22 cellular contexts compared by ENCODE assay signal in the genomic region with DNA sequence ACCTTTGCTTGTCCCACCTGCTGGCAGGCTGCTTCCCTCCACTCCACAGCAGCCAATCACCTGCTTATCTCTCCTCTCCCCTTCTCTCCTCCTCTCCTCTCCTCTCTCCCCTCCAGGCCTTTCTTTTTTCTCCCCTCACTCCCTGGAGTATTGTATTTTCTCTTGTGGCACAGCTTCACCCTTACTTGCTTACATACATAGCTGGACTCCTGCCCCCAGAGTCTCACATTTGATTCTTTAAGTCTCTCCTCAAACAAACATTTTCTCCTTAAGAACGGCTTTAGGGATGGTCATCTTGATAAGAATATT. TPM values are rescaled to one million over a fixed set of nuclear protein-coding genes. Genes with fewer than 3 reads are reported as not detected.
A peak's percentile ranks its signal among the peaks of the same experiment; 100 is the strongest.
DNase-seq lines count a peak whose midpoint lies in the region; ATAC-seq, FAIRE-seq and TF ChIP-seq lines count a peak whose summit lies in the region.
"Had no signal": no experiment of that assay in that cellular context is flagged by ENCODE, and none has a peak within 500 bp of the region (broad histone marks: within the 10 kb centered on the region; RNA-seq: fewer than 3 reads in every experiment).

No MANE protein-coding gene starts in this region.

- in situ Hi-C loops in GM12878 (cut with MboI), result no loop called here

- H3K27ac ChIP-seq in Karpas-422 (ENCODE audit: low read length), result peak overlapping the region; percentile 100
- peak overlapping the region; percentile 100 for H3K27ac ChIP-seq in GM12878 (ENCODE audit: control insufficient read depth, insufficient read depth)
- no peak overlapping the region for H3K27ac ChIP-seq in Peyer's patch
- H3K27ac ChIP-seq: A549, SJSA1 had no signal

- H3K36me3 Mint-ChIP-seq in activated naive CD8-positive, alpha-beta T cell treated with anti-CD3 and anti-CD28 coated beads, Interleukin-2, amount 10 ng/mL, durations not matched to agents 7 days and 5 days, result peaks cover 16% of the 10 kb centered on the region
- H3K36me3 Mint-ChIP-seq in activated naive CD8-positive, alpha-beta T cell treated with anti-CD3 and anti-CD28 coated beads, Interleukin-2, amount 50 U/mL, for 24 hours (ENCODE audit: low read depth), result peaks cover 3% of the 10 kb centered on the region
- no peaks in the 10 kb centered on the region for H3K36me3 Mint-ChIP-seq in activated T-helper 1 cell treated with anti-CD3 and anti-CD28 coated beads, Interleukin-12 subunit alpha, Interleukin-12 subunit beta, Interleukin-2, Interleukin-4 antibody, amounts not matched to agents 30 ng/mL and 10 ng/mL and 1 ng/mL, durations not matched to agents 14 hours and 24 hours and 36 hours (ENCODE audit: low read depth)

- H3K27ac Mint-ChIP-seq in activated naive CD8-positive, alpha-beta T cell treated with anti-CD3 and anti-CD28 coated beads, Interleukin-2, amount 10 ng/mL, durations not matched to agents 7 days and 5 days, result peak overlapping the region; percentile 72
- H3K27ac Mint-ChIP-seq in activated naive CD8-positive, alpha-beta T cell treated with anti-CD3 and anti-CD28 coated beads, Interleukin-2, amount 50 U/mL, for 24 hours, result no peak overlapping the region
- H3K27ac Mint-ChIP-seq in activated T-helper 1 cell treated with anti-CD3 and anti-CD28 coated beads, Interleukin-12 subunit alpha, Interleukin-12 subunit beta, Interleukin-2, Interleukin-4 antibody, amounts not matched to agents 30 ng/mL and 10 ng/mL and 1 ng/mL, durations not matched to agents 14 hours and 24 hours and 36 hours, result no peak overlapping the region

- CTCF ChIA-PET in GM12878 (lab: Yijun Ruan, JAX), result interaction anchor here (0.7 to 5.8 kb wide), 12 partner anchors 8 to 527 kb away, joined by 3 to 92 read pairs (median 4); no protein-coding TSS in a partner anchor

- BruUV-seq in GM12878 (replicated peaks; lab: Mats Ljungman, UMichigan), result no TSS peak

- H3K4me1 ChIP-seq in Karpas-422 (ENCODE audit: low read length) (peaks cover 68% of the 10 kb centered on the region), GM12878 (ENCODE audit: control insufficient read depth, insufficient read depth, low read length) (peaks cover 10% of the 10 kb centered on the region), Peyer's patch (no peaks in the 10 kb centered on the region)
- H3K4me1 ChIP-seq: A549, SJSA1 had no signal

- no peak for DNase-seq in activated naive CD8-positive, alpha-beta T cell treated with anti-CD3 and anti-CD28 coated beads, Interleukin-2, amount 10 ng/mL, durations not matched to agents 7 days and 5 days
- no peak for DNase-seq in activated naive CD8-positive, alpha-beta T cell treated with anti-CD3 and anti-CD28 coated beads, Interleukin-2, amount 50 U/mL, for 24 hours
- no peak for DNase-seq in Karpas-422
- no peak for DNase-seq in GM12878 (ENCODE audit: low read depth, low spot score)
- no peak for DNase-seq in activated T-helper 1 cell treated with anti-CD3 and anti-CD28 coated beads, Interleukin-12 subunit alpha, Interleukin-12 subunit beta, Interleukin-2, Interleukin-4 antibody, amounts not matched to agents 30 ng/mL and 10 ng/mL and 1 ng/mL, durations not matched to agents 14 hours and 24 hours and 36 hours (ENCODE audit: low spot score)
- no peak for DNase-seq in Peyer's patch
- no peak for DNase-seq in NCI-H2196 treated with DMSO at 0.1 percent for 48 hours (lab: John Stamatoyannopoulos, UW; ENCODE audit: unreplicated experiment)
- DNase-seq in NCI-H1105 treated with DMSO at 0.1 percent for 48 hours (lab: John Stamatoyannopoulos, UW), result no peak
- DNase-seq: C1 segment of cervical spinal cord, DMS 273 treated with DMSO at 0.1 percent for 48 hours, DND-41, MM.1S, NCI-H1092 treated with DMSO at 0.1 percent for 48 hours, NCI-H1694 treated with DMSO at 0.1 percent for 48 hours, NCI-H226, NCI-H524, SW 1271 had no signal

- no peak for FAIRE-seq in GM12878 (lab: Jason Lieb, UNC)
- FAIRE-seq: A549, G401.6, H1 had no signal

- H3K4me3 ChIP-seq in Karpas-422 (ENCODE audit: low read length), result peak overlapping the region; percentile 60
- H3K4me3 ChIP-seq in GM12878, result peak overlapping the region; percentile 72
- no peak overlapping the region for H3K4me3 ChIP-seq in Peyer's patch
- H3K4me3 ChIP-seq: A549, SJSA1 had no signal

- no peak for TF ChIP-seq RAD21 in GM12878 (IDR thresholded peaks at IDR 0.05; ENCODE audit: insufficient read depth, low read depth, low read length)

- H3K4me3 Mint-ChIP-seq in activated naive CD8-positive, alpha-beta T cell treated with anti-CD3 and anti-CD28 coated beads, Interleukin-2, amount 10 ng/mL, durations not matched to agents 7 days and 5 days, result no peak overlapping the region
- H3K4me3 Mint-ChIP-seq in activated naive CD8-positive, alpha-beta T cell treated with anti-CD3 and anti-CD28 coated beads, Interleukin-2, amount 50 U/mL, for 24 hours, result no peak overlapping the region
- H3K4me3 Mint-ChIP-seq in activated T-helper 1 cell treated with anti-CD3 and anti-CD28 coated beads, Interleukin-12 subunit alpha, Interleukin-12 subunit beta, Interleukin-2, Interleukin-4 antibody, amounts not matched to agents 30 ng/mL and 10 ng/mL and 1 ng/mL, durations not matched to agents 14 hours and 24 hours and 36 hours, result no peak overlapping the region

- TF ChIP-seq EP300 in GM12878 (IDR thresholded peaks at IDR 0.05; ENCODE audit: borderline replicate concordance in 1 of 2, control insufficient read depth in 1 of 2, low read depth in 2 of 2, low read length in 2 of 2), result no peak

- no peak for TF ChIP-seq CTCF in GM12878 (IDR thresholded peaks at IDR 0.05 in 2 of 3, conservative IDR thresholded peaks at IDR 0.05 in 1 of 3; ENCODE audit: control insufficient read depth in 2 of 3, extremely low read depth in 1 of 3, insufficient read depth in 1 of 3, low read depth in 3 of 3, low read length in 3 of 3)
- TF ChIP-seq CTCF in Peyer's patch (IDR thresholded peaks at IDR 0.05), result no peak

- WGBS in GM12878 (ENCODE audit: insufficient coverage, insufficient replicate concordance, low lambda C conversion rate, missing lambda C conversion rate), result 0% methylated on average over 1 of the region's 1 CpG

- H3K36me3 ChIP-seq in Karpas-422 (ENCODE audit: insufficient read depth, low read length) (peaks cover 33% of the 10 kb centered on the region), GM12878 (ENCODE audit: control insufficient read depth in 2 of 2, insufficient read depth in 2 of 2, low read length in 1 of 2) (peaks cover 0 to 14% of the 10 kb centered on the region in 2 experiments; a peak in 2 of 4 replicates), Peyer's patch (no peaks in the 10 kb centered on the region)
- H3K36me3 ChIP-seq: SJSA1 had no signal

- H2AFZ ChIP-seq in Karpas-422 (ENCODE audit: low read length), result no peak overlapping the region
- H2AFZ ChIP-seq in GM12878 (ENCODE audit: control insufficient read depth, low read depth, low read length), result peak overlapping the region; percentile 26; the same call in 1 of the 2 replicates

- SMC1A ChIA-PET in GM12878 (lab: Charles Lee; ENCODE audit: uncharacterized antibody, unreplicated experiment), result interaction anchor here (0.7 to 7.0 kb wide), 17 partner anchors 10 to 200 kb away, joined by 3 to 65 read pairs (median 5); no protein-coding TSS in a partner anchor

- no peaks in the 10 kb centered on the region for H3K9me2 ChIP-seq in Karpas-422 (replicated peaks; ENCODE audit: insufficient read depth, low read length)

- H3K9ac ChIP-seq in Karpas-422 (ENCODE audit: low read length) (peak overlapping the region; percentile 68), GM12878 (ENCODE audit: control insufficient read depth, insufficient read depth, low read length) (peak overlapping the region; percentile 99)

- peaks cover 53% of the 10 kb centered on the region for H3K4me1 Mint-ChIP-seq in activated naive CD8-positive, alpha-beta T cell treated with anti-CD3 and anti-CD28 coated beads, Interleukin-2, amount 10 ng/mL, durations not matched to agents 7 days and 5 days
- H3K4me1 Mint-ChIP-seq in activated naive CD8-positive, alpha-beta T cell treated with anti-CD3 and anti-CD28 coated beads, Interleukin-2, amount 50 U/mL, for 24 hours, result peaks cover 55% of the 10 kb centered on the region
- H3K4me1 Mint-ChIP-seq in activated T-helper 1 cell treated with anti-CD3 and anti-CD28 coated beads, Interleukin-12 subunit alpha, Interleukin-12 subunit beta, Interleukin-2, Interleukin-4 antibody, amounts not matched to agents 30 ng/mL and 10 ng/mL and 1 ng/mL, durations not matched to agents 14 hours and 24 hours and 36 hours (ENCODE audit: low read depth), result peaks cover 64% of the 10 kb centered on the region

- TF ChIP-seq POLR2A in GM12878 (IDR thresholded peaks at IDR 0.05; ENCODE audit: low read depth, low read length) (no peak), Peyer's patch (IDR thresholded peaks at IDR 0.05) (no peak)

- no peak for ATAC-seq in activated naive CD8-positive, alpha-beta T cell treated with anti-CD3 and anti-CD28 coated beads, Interleukin-2, amount 10 ng/mL, durations not matched to agents 7 days and 5 days (ENCODE audit: low read depth)
- no peak for ATAC-seq in activated naive CD8-positive, alpha-beta T cell treated with anti-CD3 and anti-CD28 coated beads, Interleukin-2, amount 50 U/mL, for 24 hours
- no peak for ATAC-seq in GM12878

- H3K27me3 Mint-ChIP-seq in activated naive CD8-positive, alpha-beta T cell treated with anti-CD3 and anti-CD28 coated beads, Interleukin-2, amount 10 ng/mL, durations not matched to agents 7 days and 5 days, result no peaks in the 10 kb centered on the region
- no peaks in the 10 kb centered on the region for H3K27me3 Mint-ChIP-seq in activated naive CD8-positive, alpha-beta T cell treated with anti-CD3 and anti-CD28 coated beads, Interleukin-2, amount 50 U/mL, for 24 hours
- H3K27me3 Mint-ChIP-seq in activated T-helper 1 cell treated with anti-CD3 and anti-CD28 coated beads, Interleukin-12 subunit alpha, Interleukin-12 subunit beta, Interleukin-2, Interleukin-4 antibody, amounts not matched to agents 30 ng/mL and 10 ng/mL and 1 ng/mL, durations not matched to agents 14 hours and 24 hours and 36 hours (ENCODE audit: insufficient read depth), result no peaks in the 10 kb centered on the region

- H3K9me3 ChIP-seq in Karpas-422 (ENCODE audit: low read length) (no peaks in the 10 kb centered on the region), GM12878 (replicated peaks; ENCODE audit: control insufficient read depth, insufficient read depth, low read length) (peaks cover 3% of the 10 kb centered on the region; the same call in 2 of the 3 replicates), Peyer's patch (no peaks in the 10 kb centered on the region)
- H3K9me3 ChIP-seq: A549, SJSA1 had no signal

- RAD21 ChIA-PET in GM12878 (lab: Charles Lee; ENCODE audit: unreplicated experiment), result interaction anchor here (0.8 to 6.1 kb wide), 12 partner anchors 10 to 528 kb away, joined by 3 to 47 read pairs (median 4); no protein-coding TSS in a partner anchor

- H3K4me2 ChIP-seq in Karpas-422 (ENCODE audit: low read depth, low read length, poor library complexity, severe bottlenecking) (peak overlapping the region; percentile 94), GM12878 (ENCODE audit: control insufficient read depth, insufficient read depth) (peak overlapping the region; percentile 97)
- H3K4me2 ChIP-seq: A549 had no signal

- H3K79me2 ChIP-seq in Karpas-422 (ENCODE audit: low read length) (peaks cover 83% of the 10 kb centered on the region), GM12878 (ENCODE audit: control insufficient read depth, insufficient read depth, low read length) (peaks cover 85% of the 10 kb centered on the region)

- H4K20me1 ChIP-seq in Karpas-422 (ENCODE audit: insufficient read depth, low read depth, low read length) (no peaks in the 10 kb centered on the region), GM12878 (ENCODE audit: control insufficient read depth, insufficient read depth) (no peaks in the 10 kb centered on the region)

- intact Hi-C loops in GM12878 (cut with micrococcal nuclease; ENCODE audit: unreplicated experiment), result loop anchor here (5.0 to 10.0 kb wide), 4 partner anchors 178 to 730 kb away; a partner anchor contains a TSS
- intact Hi-C loops in activated T-helper 1 cell treated with anti-CD3 and anti-CD28 coated beads, Interleukin-12 subunit alpha, Interleukin-12 subunit beta, Interleukin-2, Interleukin-4 antibody, amounts not matched to agents 30 ng/mL and 10 ng/mL and 1 ng/mL, durations not matched to agents 14 hours and 24 hours and 36 hours (cut with micrococcal nuclease), result no loop called here

- H3K27me3 ChIP-seq in Karpas-422 (ENCODE audit: low read length) (no peaks in the 10 kb centered on the region), GM12878 (replicated peaks in 1 of 2; ENCODE audit: control insufficient read depth in 2 of 2, insufficient read depth in 2 of 2, low read length in 1 of 2) (no peaks in the 10 kb centered on the region), Peyer's patch (no peaks in the 10 kb centered on the region)
- H3K27me3 ChIP-seq: SJSA1 had no signal

- H3K9me3 Mint-ChIP-seq in activated naive CD8-positive, alpha-beta T cell treated with anti-CD3 and anti-CD28 coated beads, Interleukin-2, amount 10 ng/mL, durations not matched to agents 7 days and 5 days, result peaks cover 20% of the 10 kb centered on the region
- peaks cover 17% of the 10 kb centered on the region for H3K9me3 Mint-ChIP-seq in activated naive CD8-positive, alpha-beta T cell treated with anti-CD3 and anti-CD28 coated beads, Interleukin-2, amount 50 U/mL, for 24 hours
- peaks cover 17% of the 10 kb centered on the region for H3K9me3 Mint-ChIP-seq in activated T-helper 1 cell treated with anti-CD3 and anti-CD28 coated beads, Interleukin-12 subunit alpha, Interleukin-12 subunit beta, Interleukin-2, Interleukin-4 antibody, amounts not matched to agents 30 ng/mL and 10 ng/mL and 1 ng/mL, durations not matched to agents 14 hours and 24 hours and 36 hours

- POLR2A ChIA-PET in activated naive CD8-positive, alpha-beta T cell treated with anti-CD3 and anti-CD28 coated beads, Interleukin-2, amount 10 ng/mL, durations not matched to agents 7 days and 5 days (lab: Charles Lee), result interaction anchor here (1.5 kb wide), 1 partner anchor 25 kb away, joined by 3 read pairs; no protein-coding TSS in a partner anchor
- POLR2A ChIA-PET in GM12878 (lab: Charles Lee), result interaction anchor here (0.6 to 3.7 kb wide), 6 partner anchors 27 to 577 kb away, joined by 3 to 25 read pairs (median 11); no protein-coding TSS in a partner anchor

RNA-seq across cellular contexts. Expression of a gene that starts 3.6 kb away (rescaled TPM):
- 1 to 10 TPM; 5.5 to 5.7 TPM for total RNA-seq in activated naive CD8-positive, alpha-beta T cell treated with anti-CD3 and anti-CD28 coated beads, Interleukin-2, amount 10 ng/mL, durations not matched to agents 7 days and 5 days
- total RNA-seq in Karpas-422 (2014; rRNA removed; shearing (Covaris generic); ENCODE audit: low replicate concordance), result 102 and 187 TPM in 2 replicates
- total RNA-seq in GM12878 (2013; cell fraction: nucleolus; rRNA removed), result 79.0 and 83.4 TPM in 2 replicates
- 103 and 132 TPM in 2 replicates for total RNA-seq in GM12878 (2014; rRNA removed)
- total RNA-seq in GM12878 (2014; rRNA removed; fragmentation: Illumina TruSeq; extraction: Trizol), result 111 and 122 TPM in 2 replicates
- 68.2 and 77.3 TPM in 2 replicates for total RNA-seq in GM12878 (2021)
- 90.7 TPM for polyA plus RNA-seq in GM12878 (2011; ENCODE audit: low read depth)
- polyA plus RNA-seq in GM12878 (2011; rRNA removed), result 118 and 145 TPM in 2 replicates
- polyA plus RNA-seq in GM12878 (2011; cell fraction: cytosol; rRNA removed), result 92.0 and 93.2 TPM in 2 replicates
- 28.5 and 54.0 TPM in 2 replicates for polyA plus RNA-seq in GM12878 (2011; cell fraction: nucleus; rRNA removed)
- polyA plus RNA-seq in GM12878 (2012), result 80.3 and 84.9 TPM in 2 replicates
- 136 and 138 TPM in 2 replicates for polyA plus RNA-seq in GM12878 (2014; fragmentation: Illumina TruSeq; extraction: Trizol)
- polyA plus RNA-seq in GM12878 (2014; fragmentation: Nextera tagmentation; extraction: Ambion mirVana), result 100 to 1,000 TPM; 306 to 457 TPM
- 83.2 and 119 TPM in 2 replicates for polyA plus RNA-seq in GM12878 (2014; rRNA removed)
- 100 to 1,000 TPM; 180 to 186 TPM for polyA plus RNA-seq in GM12878 (2016; fragmentation: Nextera tagmentation; extraction: Ambion mirVana)
- 50.8 and 71.5 TPM in 2 replicates for polyA minus RNA-seq in GM12878 (2011; rRNA and poly(A)+ RNA removed)
- 31.0 and 32.2 TPM in 2 replicates for polyA minus RNA-seq in GM12878 (2011; cell fraction: cytosol; rRNA and poly(A)+ RNA removed)
- polyA minus RNA-seq in GM12878 (2011; cell fraction: nucleus; rRNA and poly(A)+ RNA removed), result 14.5 and 15.8 TPM in 2 replicates
- 1.1 and 1.2 TPM in 2 replicates for total RNA-seq in activated T-helper 1 cell treated with anti-CD3 and anti-CD28 coated beads, Interleukin-12 subunit alpha, Interleukin-12 subunit beta, Interleukin-2, Interleukin-4 antibody, amounts not matched to agents 30 ng/mL and 10 ng/mL and 1 ng/mL, durations not matched to agents 14 hours and 24 hours and 36 hours
- 10 to 100 TPM in 1 of 4 donors, 1 to 10 TPM in 1, not detected in 2; 1.7 to 39.6 TPM for total RNA-seq in Peyer's patch
- total RNA-seq: H1, LHCN-M2, SJSA1 had no signal
- polyA plus RNA-seq: A549, H1 had no signal

Comparison
In these comparisons a context has a peak if more than half of its experiments do, and no peak if none do; other contexts are left out.
1. H3K27ac ChIP-seq: peak in Karpas-422 (single experiment) and GM12878 (single experiment); none in Peyer's patch (0 of 4).
2. H3K4me3 ChIP-seq: peak in Karpas-422 (single experiment) and GM12878 (single experiment); none in Peyer's patch (0 of 4).